ENCODE assay signal across 28 cellular contexts in the genomic region with DNA sequence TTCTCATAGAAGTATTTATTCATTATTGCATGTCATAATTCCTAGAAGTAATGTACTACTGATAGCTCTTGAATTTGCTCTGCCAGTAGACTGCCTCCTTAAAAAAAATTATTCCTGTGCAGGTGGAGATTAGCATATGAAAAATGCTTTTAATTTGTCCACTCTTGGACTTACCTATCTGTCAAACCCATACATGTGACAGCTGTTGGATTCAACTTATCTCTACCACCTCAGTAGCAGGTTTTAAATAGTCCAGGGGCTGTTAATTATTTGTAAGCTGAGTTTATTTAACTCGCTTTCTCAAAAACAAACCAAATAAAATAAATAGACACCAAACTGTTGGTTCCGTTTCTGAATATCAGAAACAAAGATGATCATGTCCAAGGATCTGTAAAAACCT. TPM values are rescaled to one million over a fixed set of nuclear protein-coding genes. Genes with fewer than 3 reads are reported as not detected.
DNase-seq lines count a peak whose midpoint lies in the region; ATAC-seq and TF ChIP-seq lines count a peak whose summit lies in the region.
"Had no signal": no experiment of that assay in that cellular context is flagged by ENCODE, and none has a peak within 500 bp of the region (broad histone marks: within the 10 kb centered on the region; RNA-seq: fewer than 3 reads in every experiment).

No MANE protein-coding gene starts in this region.

- H3K4me1 Mint-ChIP-seq in dendritic cell treated with granulocyte-macrophage colony-stimulating factor and Interleukin-4, amounts not matched to agents 40 ng/mL and 50 ng/mL, for 4 days (ENCODE audit: low read depth) = peaks cover 39% of the 10 kb centered on the region

- H3K36me3 ChIP-seq in BLaER1 treated with 17β-estradiol and CSF1 and Interleukin-3, amounts not matched to agents 10 nM and 100 nM = peaks cover 94 to 100% (median 98%) of the 10 kb centered on the region in 11 experiments
- H3K36me3 ChIP-seq in OCI-LY1 (ENCODE audit: insufficient read depth, low read length) (peaks cover 14% of the 10 kb centered on the region; the same call in 1 of the 2 replicates), smooth muscle cell (ENCODE audit: low read depth) (no peaks in the 10 kb centered on the region), OCI-LY7 (ENCODE audit: insufficient read depth, low read length) (no peaks in the 10 kb centered on the region)

- intact Hi-C loops in dendritic cell treated with granulocyte-macrophage colony-stimulating factor and Interleukin-4, amounts not matched to agents 40 ng/mL and 50 ng/mL, for 4 days (cut with micrococcal nuclease) = no loop called here
- intact Hi-C loops in OCI-LY7 (cut with micrococcal nuclease; ENCODE audit: unreplicated experiment) = no loop called here

- H3K4me3 Mint-ChIP-seq in dendritic cell treated with granulocyte-macrophage colony-stimulating factor and Interleukin-4, amounts not matched to agents 40 ng/mL and 50 ng/mL, for 4 days = no peak overlapping the region
- H3K4me3 Mint-ChIP-seq: CD8-positive, alpha-beta T cell; GM23338; H9 had no signal

- peaks cover 8% of the 10 kb centered on the region; the same call in 1 of the 2 replicates for H3K79me2 ChIP-seq in OCI-LY1 (ENCODE audit: insufficient read depth, low read length)
- peaks cover 98% of the 10 kb centered on the region for H3K79me2 ChIP-seq in smooth muscle cell (ENCODE audit: low read depth)
- H3K79me2 ChIP-seq in OCI-LY7 (ENCODE audit: insufficient read depth, low read depth, low read length) = no peaks in the 10 kb centered on the region

- no peak for TF ChIP-seq CTCF in OCI-LY1 (IDR thresholded peaks at IDR 0.05; ENCODE audit: low read length)
- no peak for TF ChIP-seq CTCF in smooth muscle cell (IDR thresholded peaks at IDR 0.05; ENCODE audit: borderline replicate concordance, insufficient read depth, poor library complexity, severe bottlenecking)
- no peak for TF ChIP-seq CTCF in OCI-LY7 (conservative IDR thresholded peaks at IDR 0.05; ENCODE audit: low read length)

- peaks cover 50% of the 10 kb centered on the region for H3K36me3 Mint-ChIP-seq in dendritic cell treated with granulocyte-macrophage colony-stimulating factor and Interleukin-4, amounts not matched to agents 40 ng/mL and 50 ng/mL, for 4 days (ENCODE audit: low read depth)
- H3K36me3 Mint-ChIP-seq: CD8-positive, alpha-beta T cell; IgD-negative memory B cell had no signal

- H3K9ac ChIP-seq in BLaER1 treated with 17β-estradiol and CSF1 and Interleukin-3, amounts not matched to agents 10 nM and 100 nM = no peak overlapping the region
- no peak overlapping the region for H3K9ac ChIP-seq in OCI-LY1 (ENCODE audit: low read length)
- H3K9ac ChIP-seq in smooth muscle cell (ENCODE audit: low read depth) = no peak overlapping the region

- DNase-seq in smooth muscle cell (lab: John Stamatoyannopoulos, UW; ENCODE audit: unreplicated experiment) (no peak), HT-29 (ENCODE audit: low spot score) (no peak), DMS114 treated with DMSO at 0.1 percent for 48 hours (lab: John Stamatoyannopoulos, UW; ENCODE audit: unreplicated experiment) (no peak), OCI-LY7 (ENCODE audit: low spot score) (no peak)
- DNase-seq: C1 segment of cervical spinal cord; Caco-2; CD8-positive, alpha-beta T cell; DMS79; EL; GDM1; H9; Karpas-422; NCI-H1092 treated with DMSO at 0.1 percent for 48 hours; NCI-H1436; NCI-H187; NCI-H2081 treated with DMSO at 0.1 percent for 48 hours; NCI-H82; NK-92 treated with Interleukin-12 subunit alpha and Interleukin-12 subunit beta, amount 100 ng/mL, for 24 hours; SHP77 treated with DMSO at 0.1 percent for 48 hours had no signal

- no peaks in the 10 kb centered on the region for H3K27me3 Mint-ChIP-seq in dendritic cell treated with granulocyte-macrophage colony-stimulating factor and Interleukin-4, amounts not matched to agents 40 ng/mL and 50 ng/mL, for 4 days
- H3K27me3 Mint-ChIP-seq: IgD-negative memory B cell had no signal

- no peak overlapping the region; a peak in 1 of 20 replicates for H3K4me3 ChIP-seq in BLaER1 treated with 17β-estradiol and CSF1 and Interleukin-3, amounts not matched to agents 10 nM and 100 nM
- no peak overlapping the region for H3K4me3 ChIP-seq in OCI-LY1 (ENCODE audit: low read depth, low read length, poor library complexity, severe bottlenecking)
- H3K4me3 ChIP-seq in smooth muscle cell = no peak overlapping the region
- no peak overlapping the region for H3K4me3 ChIP-seq in OCI-LY7 (ENCODE audit: low read depth, low read length, poor library complexity, severe bottlenecking)
- H3K4me3 ChIP-seq: GM12878, GM23338 had no signal

- H2AFZ ChIP-seq in OCI-LY1 (ENCODE audit: low read length) (no peak overlapping the region), smooth muscle cell (ENCODE audit: low read depth) (no peak overlapping the region), OCI-LY7 (ENCODE audit: low read length) (no peak overlapping the region)
- H2AFZ ChIP-seq: GM23338 had no signal

- no peaks in the 10 kb centered on the region for H3K9me3 ChIP-seq in BLaER1 treated with 17β-estradiol and CSF1 and Interleukin-3, amounts not matched to agents 10 nM and 100 nM (replicated peaks in 1 of 11)
- no peaks in the 10 kb centered on the region for H3K9me3 ChIP-seq in OCI-LY1 (ENCODE audit: low read length)
- no peaks in the 10 kb centered on the region for H3K9me3 ChIP-seq in smooth muscle cell (replicated peaks; ENCODE audit: low read depth)
- H3K9me3 ChIP-seq in OCI-LY7 (ENCODE audit: low read length) = no peaks in the 10 kb centered on the region
- H3K9me3 ChIP-seq: Caco-2 had no signal

- H3K4me2 ChIP-seq in BLaER1 treated with 17β-estradiol and CSF1 and Interleukin-3, amounts not matched to agents 10 nM and 100 nM = peak overlapping the region in 9 of 11 experiments; percentile 19 to 72 (median 37); a peak in 10 of 22 replicates
- H3K4me2 ChIP-seq in OCI-LY1 (ENCODE audit: low read length) = no peak overlapping the region
- peak overlapping the region; percentile 50 for H3K4me2 ChIP-seq in smooth muscle cell
- H3K4me2 ChIP-seq in OCI-LY7 (ENCODE audit: low read length) = no peak overlapping the region
- H3K4me2 ChIP-seq: GM23338 had no signal

- no peak overlapping the region; a peak in 2 of 22 replicates for H3K27ac ChIP-seq in BLaER1 treated with 17β-estradiol and CSF1 and Interleukin-3, amounts not matched to agents 10 nM and 100 nM
- H3K27ac ChIP-seq in OCI-LY1 (ENCODE audit: low read depth, low read length, poor library complexity, severe bottlenecking) = peak overlapping the region; percentile 26
- H3K27ac ChIP-seq in smooth muscle cell (ENCODE audit: low read depth) = peak overlapping the region; percentile 37
- H3K27ac ChIP-seq in OCI-LY7 (ENCODE audit: low read depth, low read length, poor library complexity, severe bottlenecking) = no peak overlapping the region
- H3K27ac ChIP-seq: RWPE1 had no signal

- CTCF ChIA-PET in OCI-LY7 (lab: Charles Lee; ENCODE audit: unreplicated experiment) = no interaction called here

- no TSS peak for BruUV-seq in OCI-LY7 (replicated peaks; lab: Mats Ljungman, UMichigan)

- 95% methylated on average over 2 of the region's 2 CpGs for WGBS in smooth muscle cell (ENCODE audit: low lambda C conversion rate)

- no peaks in the 10 kb centered on the region for H3K9me2 ChIP-seq in OCI-LY1 (ENCODE audit: low read depth, low read length)
- no peaks in the 10 kb centered on the region for H3K9me2 ChIP-seq in OCI-LY7 (ENCODE audit: insufficient read depth, low read length)

- ATAC-seq in HG03108 (IDR thresholded peaks at IDR 0.05; ENCODE audit: unreplicated experiment) = no peak
- ATAC-seq: GM12878, GM23338, Panc1 had no signal

- POLR2A ChIA-PET in OCI-LY7 (lab: Charles Lee) = interaction anchor here (1.0 to 1.3 kb wide), 4 partner anchors 10 to 493 kb away, joined by 3 to 4 read pairs (median 4); no protein-coding TSS in a partner anchor

- H3K9me3 Mint-ChIP-seq in dendritic cell treated with granulocyte-macrophage colony-stimulating factor and Interleukin-4, amounts not matched to agents 40 ng/mL and 50 ng/mL, for 4 days = no peaks in the 10 kb centered on the region
- H3K9me3 Mint-ChIP-seq: CD8-positive, alpha-beta T cell; GM23338; H9; IgD-negative memory B cell had no signal

- H3K27ac Mint-ChIP-seq in dendritic cell treated with granulocyte-macrophage colony-stimulating factor and Interleukin-4, amounts not matched to agents 40 ng/mL and 50 ng/mL, for 4 days = peak overlapping the region; percentile 61
- H3K27ac Mint-ChIP-seq: CD8-positive, alpha-beta T cell; GM23338; H9; IgD-negative memory B cell had no signal

- no peaks in the 10 kb centered on the region for H3K27me3 ChIP-seq in BLaER1 treated with 17β-estradiol and CSF1 and Interleukin-3, amounts not matched to agents 10 nM and 100 nM
- no peaks in the 10 kb centered on the region for H3K27me3 ChIP-seq in OCI-LY1 (ENCODE audit: insufficient read depth, low read length)
- H3K27me3 ChIP-seq in smooth muscle cell (ENCODE audit: low read depth) = no peaks in the 10 kb centered on the region

- H3F3A ChIP-seq in OCI-LY1 (ENCODE audit: insufficient read depth, low read length) (no peaks in the 10 kb centered on the region), smooth muscle cell (ENCODE audit: low read depth) (peaks cover 23% of the 10 kb centered on the region)

- peaks cover 58 to 100% (median 85%) of the 10 kb centered on the region in 10 experiments for H3K4me1 ChIP-seq in BLaER1 treated with 17β-estradiol and CSF1 and Interleukin-3, amounts not matched to agents 10 nM and 100 nM
- H3K4me1 ChIP-seq in OCI-LY1 (ENCODE audit: insufficient read depth, low read length, severe bottlenecking) (peaks cover 87% of the 10 kb centered on the region), smooth muscle cell (ENCODE audit: low read depth) (peaks cover 82% of the 10 kb centered on the region), OCI-LY7 (ENCODE audit: insufficient read depth, low read length, poor library complexity, severe bottlenecking) (peaks cover 23% of the 10 kb centered on the region)
- H3K4me1 ChIP-seq: Caco-2 had no signal

- H4K20me1 ChIP-seq in BLaER1 treated with 17β-estradiol and CSF1 and Interleukin-3, amounts not matched to agents 10 nM and 100 nM = peaks cover 99 to 100% (median 100%) of the 10 kb centered on the region in 11 experiments
- no peaks in the 10 kb centered on the region for H4K20me1 ChIP-seq in OCI-LY1 (ENCODE audit: insufficient read depth, low read length)
- H4K20me1 ChIP-seq in smooth muscle cell (ENCODE audit: low read depth) = peaks cover 98% of the 10 kb centered on the region
- H4K20me1 ChIP-seq in OCI-LY7 (ENCODE audit: insufficient read depth, low read length) = no peaks in the 10 kb centered on the region

RNA-seq across cellular contexts. Expression of a gene that starts 44.3 kb away (rescaled TPM):
- total RNA-seq in smooth muscle cell (148 and 158 TPM in 2 replicates), OCI-LY7 (2022) (4.0 and 5.1 TPM in 2 replicates)
- polyA plus RNA-seq in smooth muscle cell = 50.8 and 67.5 TPM in 2 replicates
- 0.18 TPM in 1 of 2 replicates, not detected in the other for total RNA-seq in HT-29 (2014; rRNA removed; shearing (Covaris generic))
- total RNA-seq in OCI-LY7 (2014; rRNA removed; shearing (Covaris generic)) = 15.2 and 16.9 TPM in 2 replicates
- total RNA-seq: Caco-2, GM23338 had no signal

Comparison
In these comparisons a context has a peak if more than half of its experiments do, and no peak if none do; other contexts are left out.
1. H3K27ac ChIP-seq: peak in OCI-LY1 (single experiment) and smooth muscle cell (single experiment); none in BLaER1 treated with 17β-estradiol and CSF1 and Interleukin-3, amounts not matched to agents 10 nM and 100 nM (0 of 11) and OCI-LY7 (single experiment).
2. H3K4me2 ChIP-seq: peak in BLaER1 treated with 17β-estradiol and CSF1 and Interleukin-3, amounts not matched to agents 10 nM and 100 nM (9 of 11) and smooth muscle cell (single experiment); none in OCI-LY1 (single experiment) and OCI-LY7 (single experiment).